Comparison of ENCODE assay signal across 10 cellular contexts in the genomic region with DNA sequence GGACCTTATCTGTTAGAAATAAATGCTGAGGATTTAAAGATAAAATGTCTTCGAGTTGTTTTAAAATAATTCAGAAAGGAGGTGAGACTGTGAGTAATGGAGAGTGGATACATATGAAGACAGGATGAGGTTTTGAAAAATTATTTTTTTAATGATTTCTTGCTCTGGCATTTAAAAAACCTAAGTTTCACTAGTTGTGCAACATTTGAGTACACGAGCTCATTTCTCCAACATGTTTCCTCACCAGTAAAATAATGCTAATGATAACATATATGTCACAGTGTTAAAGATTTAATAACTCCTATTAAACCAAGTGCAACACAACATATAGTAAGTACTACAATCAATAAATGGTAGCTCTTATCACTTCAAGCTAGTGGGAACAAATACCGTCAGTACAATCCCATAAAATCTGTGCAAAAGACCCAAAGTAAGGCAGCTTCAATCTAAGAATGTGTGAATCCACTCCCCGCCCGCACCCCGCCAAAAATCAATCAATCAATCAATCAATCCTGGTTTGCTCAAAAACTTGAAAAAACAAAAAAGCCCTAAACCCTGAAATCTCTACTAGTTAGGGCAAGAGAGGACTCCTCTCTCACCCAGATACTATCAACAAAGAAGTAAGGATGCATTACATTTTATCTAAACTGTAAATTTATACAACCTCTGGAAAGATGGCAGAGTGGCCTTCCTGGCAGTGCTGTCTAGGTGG. TPM values are rescaled to one million over a fixed set of nuclear protein-coding genes. Genes with fewer than 3 reads are reported as not detected.
DNase-seq lines count a peak whose midpoint lies in the region; ATAC-seq, FAIRE-seq and TF ChIP-seq lines count a peak whose summit lies in the region.
"Had no signal": no experiment of that assay in that cellular context is flagged by ENCODE, and none has a peak within 500 bp of the region (broad histone marks: within the 10 kb centered on the region; RNA-seq: fewer than 3 reads in every experiment).

No MANE protein-coding gene starts in this region.

- peak overlapping the region; percentile 98 for H3K4me3 Mint-ChIP-seq in MCF 10A (ENCODE audit: unreplicated experiment)

- H3K4me1 Mint-ChIP-seq in MCF 10A (ENCODE audit: insufficient read depth, unreplicated experiment) = peaks cover 31% of the 10 kb centered on the region

- H2BK5ac ChIP-seq in mesendoderm (ENCODE audit: low read length) = no peak overlapping the region

- H3K9ac ChIP-seq in mesendoderm (ENCODE audit: low read length) = peak overlapping the region; percentile 79

- peaks cover 15 to 31% of the 10 kb centered on the region in 2 experiments; a peak in 2 of 3 replicates for H3K36me3 ChIP-seq in HEK293 (ENCODE audit: control insufficient read depth in 2 of 2, insufficient read depth in 1 of 2, low read length in 2 of 2)
- H3K36me3 ChIP-seq in mesendoderm (ENCODE audit: control insufficient read depth, insufficient read depth, low read length) = peaks cover 3% of the 10 kb centered on the region

- intact Hi-C loops in MCF 10A (cut with micrococcal nuclease) = loop anchor here (2.0 kb wide), 1 partner anchor 61 kb away; a partner anchor contains a TSS

- H2BK120ac ChIP-seq in mesendoderm (ENCODE audit: low read depth, low read length) = no peak overlapping the region

- H3K79me2 ChIP-seq in mesendoderm (ENCODE audit: control insufficient read depth, insufficient read depth, low read length) = peaks cover 26% of the 10 kb centered on the region

- peaks cover 12% of the 10 kb centered on the region for H3K4me1 ChIP-seq in A549
- peaks cover 5% of the 10 kb centered on the region for H3K4me1 ChIP-seq in HEK293 (ENCODE audit: control insufficient read depth, insufficient read depth, low read length)
- no peaks in the 10 kb centered on the region for H3K4me1 ChIP-seq in mesendoderm (ENCODE audit: control insufficient read depth, low read depth, low read length)

- no peak overlapping the region for H3K18ac ChIP-seq in mesendoderm (ENCODE audit: low read length)

- H3K4me2 ChIP-seq in A549 (peak overlapping the region; percentile 95), mesendoderm (ENCODE audit: low read length) (peak overlapping the region; percentile 47)

- TF ChIP-seq RAD21 in A549 (conservative IDR thresholded peaks at IDR 0.05 in 1 of 2, IDR thresholded peaks at IDR 0.05 in 1 of 2) = no peak

- H3K27me3 ChIP-seq in mesendoderm (ENCODE audit: insufficient read depth, low read length, poor library complexity) = no peaks in the 10 kb centered on the region

- H3K56ac ChIP-seq in mesendoderm (ENCODE audit: low read length) = peak overlapping the region; percentile 90

- 69% methylated on average over 6 of the region's 6 CpGs for WGBS in A549 (ENCODE audit: missing lambda C conversion rate)
- WGBS in mesendoderm (ENCODE audit: extremely low coverage, insufficient coverage, low lambda C conversion rate) = no CpG with 5 or more reads among the region's 6 CpGs

- H4K5ac ChIP-seq in mesendoderm (ENCODE audit: low read length) = no peak overlapping the region

- H3K27me3 Mint-ChIP-seq in MCF 10A (ENCODE audit: insufficient read depth, unreplicated experiment) = no peaks in the 10 kb centered on the region

- CTCF ChIA-PET in A549 (lab: Yijun Ruan, JAX) = interaction anchor here (2.3 kb wide), 1 partner anchor 8 kb away, joined by 8 read pairs; no protein-coding TSS in a partner anchor
- CTCF ChIA-PET in HEK293 (lab: Yijun Ruan, JAX) = interaction anchor here (0.7 to 1.1 kb wide), 3 partner anchors 11 to 715 kb away, joined by 3 to 4 read pairs (median 3); no protein-coding TSS in a partner anchor
- CTCF ChIA-PET in MCF 10A (lab: Yijun Ruan, JAX) = interaction anchor here (0.8 to 1.2 kb wide), 3 partner anchors 15 to 154 kb away, joined by 3 read pairs; no protein-coding TSS in a partner anchor

- H3K36me3 Mint-ChIP-seq in MCF 10A (ENCODE audit: insufficient read depth, unreplicated experiment) = peaks cover 55% of the 10 kb centered on the region

- H3K79me1 ChIP-seq in mesendoderm (ENCODE audit: low read length) = peaks cover 9% of the 10 kb centered on the region

- BruUV-seq in MCF 10A (replicated peaks; lab: Mats Ljungman, UMichigan) = no TSS peak

- H3K23ac ChIP-seq in mesendoderm (ENCODE audit: low read length) = no peak overlapping the region

- H3K9me3 Mint-ChIP-seq in MCF 10A (ENCODE audit: unreplicated experiment) = no peaks in the 10 kb centered on the region

- no peak for TF ChIP-seq POLR2A in A549 (IDR thresholded peaks at IDR 0.05; ENCODE audit: low read length)

- TF ChIP-seq CTCF in A549 (IDR thresholded peaks at IDR 0.05) (no peak), HEK293 (tag by site-specific recombination; IDR thresholded peaks at IDR 0.05) (no peak), MCF 10A (IDR thresholded peaks at IDR 0.05; ENCODE audit: unreplicated experiment) (no peak)

- H3K27ac Mint-ChIP-seq in MCF 10A (ENCODE audit: low read depth, unreplicated experiment) = peak overlapping the region; percentile 96

- no peak overlapping the region for H2BK15ac ChIP-seq in mesendoderm (replicated peaks; ENCODE audit: low read depth)

- H3K9me3 ChIP-seq in A549 (no peaks in the 10 kb centered on the region), HEK293 (ENCODE audit: control insufficient read depth, insufficient read depth, low read depth, low read length) (no peaks in the 10 kb centered on the region)

- H3K4ac ChIP-seq in mesendoderm (ENCODE audit: low read depth, low read length) = no peak overlapping the region

- H3K27ac ChIP-seq in A549 (peak overlapping the region; percentile 95 to 96; a peak in 5 of 6 replicates), HEK293 (ENCODE audit: extremely low read depth, low read depth, low read length) (no peak overlapping the region), mesendoderm (ENCODE audit: low read depth, low read length) (no peak overlapping the region)

- no peak overlapping the region for H4K8ac ChIP-seq in mesendoderm (ENCODE audit: low read depth, low read length)

- DNase-seq in A549 (ENCODE audit: low read depth in 1 of 2, low spot score in 1 of 2) (no peak), MCF 10A (ENCODE audit: unreplicated experiment) (no peak), mesendoderm (no peak), pons (ENCODE audit: low spot score) (no peak), mucosa of gallbladder (ENCODE audit: low spot score) (no peak)
- no peak for DNase-seq in activated effector memory CD4-positive, alpha-beta T cell treated with Interleukin-2 at 50 U/mL for 16 hours
- DNase-seq: NCI-H1436 treated with DMSO at 0.1 percent for 48 hours had no signal

- H3K4me3 ChIP-seq in A549 (peak overlapping the region; percentile 70), HEK293 (ENCODE audit: low read depth, low read length) (peak overlapping the region; percentile 84), mesendoderm (ENCODE audit: low read length) (peak overlapping the region; percentile 74)

- ATAC-seq in A549 = no peak
- no peak for ATAC-seq in activated CD4-positive, CD25-positive, alpha-beta regulatory T cell treated with anti-CD3 and anti-CD28 coated beads, Interleukin-2, amount 50 U/mL, for 24 hours

- TF ChIP-seq EP300 in A549 (IDR thresholded peaks at IDR 0.05) = no peak

- POLR2A ChIA-PET in A549 (lab: Yijun Ruan, JAX) (no interaction called here), HEK293 (lab: Yijun Ruan, JAX) (no interaction called here), MCF 10A (lab: Yijun Ruan, JAX) (interaction anchor here (0.7 to 2.8 kb wide), 7 partner anchors 8 to 178 kb away, joined by 3 to 18 read pairs (median 3); no protein-coding TSS in a partner anchor)

- no peak for FAIRE-seq in A549 (lab: Jason Lieb, UNC)
- FAIRE-seq: endometrium had no signal

- no peak overlapping the region for H2AK5ac ChIP-seq in mesendoderm (ENCODE audit: low read length)

TF ChIP-seq in A549, 52 proteins besides CTCF, POLR2A, EP300 and RAD21 (continues in another document):
- TF ChIP-seq RFX5 (IDR thresholded peaks at IDR 0.05) (no peak), CHD2 (IDR thresholded peaks at IDR 0.05; ENCODE audit: low read length, partially characterized antibody) (no peak), ZFP36 (IDR thresholded peaks at IDR 0.05; ENCODE audit: borderline replicate concordance, partially characterized antibody) (no peak), MYC (IDR thresholded peaks at IDR 0.05; ENCODE audit: borderline replicate concordance, low read length) (no peak)

TF ChIP-seq in HEK293, 187 proteins besides CTCF, POLR2A, EP300 and RAD21 (continues in another document):
- no peak for TF ChIP-seq ZBTB48 (tag by site-specific recombination; IDR thresholded peaks at IDR 0.05)
- TF ChIP-seq EGR2 (tag by site-specific recombination; IDR thresholded peaks at IDR 0.05; ENCODE audit: low read depth) = no peak
- TF ChIP-seq, protein P1, sequence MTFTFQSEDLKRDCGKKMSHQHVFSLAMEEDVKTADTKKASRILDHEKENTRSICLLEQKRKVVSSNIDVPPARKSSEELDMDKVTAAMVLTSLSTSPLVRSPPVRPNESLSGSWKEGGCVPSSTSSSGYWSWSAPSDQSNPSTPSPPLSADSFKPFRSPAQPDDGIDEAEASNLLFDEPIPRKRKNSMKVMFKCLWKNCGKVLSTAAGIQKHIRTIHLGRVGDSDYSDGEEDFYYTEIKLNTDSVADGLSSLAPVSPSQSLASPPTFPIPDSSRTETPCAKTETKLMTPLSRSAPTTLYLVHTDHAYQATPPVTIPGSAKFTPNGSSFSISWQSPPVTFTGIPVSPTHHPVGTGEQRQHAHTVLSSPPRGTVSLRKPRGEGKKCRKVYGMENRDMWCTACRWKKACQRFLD (tag by site-specific recombination; IDR thresholded peaks at IDR 0.05) = no peak
- no peak for TF ChIP-seq ZNF677 (tag by site-specific recombination; IDR thresholded peaks at IDR 0.05)
- no peak for TF ChIP-seq REPIN1 (tag by site-specific recombination; IDR thresholded peaks at IDR 0.05; ENCODE audit: low read depth)
- no peak for TF ChIP-seq ZNF521 (tag by site-specific recombination; IDR thresholded peaks at IDR 0.05)
- TF ChIP-seq ZNF792 (tag by site-specific recombination; IDR thresholded peaks at IDR 0.05) = no peak

RNA-seq across cellular contexts. Expression of a gene that starts 1.3 kb away (rescaled TPM):
- polyA plus RNA-seq in A549 (2011; rRNA removed) (50.5 and 69.0 TPM in 2 replicates), A549 (2017; fragmentation: RNase III; extraction: RNeasy Plus Mini Kit Qiagen cat#74134 plus additional on column Dnase treatment) (34.4 to 35.9 TPM (median 35.1 TPM) in 3 replicates)
- 17.0 and 17.3 TPM in 2 replicates for polyA plus RNA-seq in A549 (2012; cell fraction: cytosol; rRNA removed)
- 6.9 and 7.3 TPM in 2 replicates for polyA plus RNA-seq in A549 (2012; cell fraction: nucleus; rRNA removed)
- polyA minus RNA-seq in A549 (2011; rRNA and poly(A)+ RNA removed) = 5.0 and 7.3 TPM in 2 replicates
- total RNA-seq in MCF 10A (2022) (43.7 and 51.2 TPM in 2 replicates), mucosa of gallbladder (39.4 TPM)
- 29.5 TPM for polyA plus RNA-seq in mesendoderm (2013, experiment 1 of 2)
- polyA plus RNA-seq in mesendoderm (2013, experiment 2 of 2) = 29.2 TPM

RNA-seq across cellular contexts. Expression of a gene that starts 2.7 kb away (rescaled TPM):
- 53.0 and 63.3 TPM in 2 replicates for polyA plus RNA-seq in A549 (2011; rRNA removed)
- 20.9 and 23.8 TPM in 2 replicates for polyA plus RNA-seq in A549 (2012; cell fraction: cytosol; rRNA removed)
- polyA plus RNA-seq in A549 (2012; cell fraction: nucleus; rRNA removed) = 11.6 and 18.3 TPM in 2 replicates
- 46.4 to 51.1 TPM (median 48.8 TPM) in 3 replicates for polyA plus RNA-seq in A549 (2017; fragmentation: RNase III; extraction: RNeasy Plus Mini Kit Qiagen cat#74134 plus additional on column Dnase treatment)
- 9.3 and 9.4 TPM in 2 replicates for polyA minus RNA-seq in A549 (2011; rRNA and poly(A)+ RNA removed)
- total RNA-seq in MCF 10A (2022) = 99.4 and 126 TPM in 2 replicates
- 108 TPM for polyA plus RNA-seq in mesendoderm (2013, experiment 1 of 2)
- 112 TPM for polyA plus RNA-seq in mesendoderm (2013, experiment 2 of 2)
- total RNA-seq in mucosa of gallbladder = 25.0 TPM

Comparison
In these comparisons a context has a peak if more than half of its experiments do, and no peak if none do; other contexts are left out.
1. H3K27ac ChIP-seq: peak in A549 (2 of 2); none in HEK293 (single experiment) and mesendoderm (single experiment).
2. Peak in every context shown above with its lines, with median percentiles within 50 percentile points of each other: H3K4me3 ChIP-seq.